8 cellular contexts compared by ENCODE assay signal in genomic region chr16:81314603-81315270, GRCh38. TPM values are rescaled to one million over a fixed set of nuclear protein-coding genes. Genes with fewer than 3 reads are reported as not detected.
DNase-seq lines count a peak whose midpoint lies in the region; ATAC-seq and TF ChIP-seq lines count a peak whose summit lies in the region.

Gene GAN, plus strand, starts transcription at chr16:81314962. Its CDS starts 152 bp downstream, at chr16:81315114.

- peak; percentile 96 for ATAC-seq in lung (ENCODE audit: insufficient read depth, low FRiP score)

- no peaks in the 10 kb centered on the region for H3K9me3 ChIP-seq in lung (ENCODE audit: control insufficient read depth in 2 of 2, insufficient read depth in 1 of 2, low read length in 1 of 2)

- peak within 1 kb of the TSS; percentile 96 to 97 for H3K27ac ChIP-seq in lung (ENCODE audit: low read depth in 1 of 2, low read length in 1 of 2)

- TF ChIP-seq CTCF in GM20000 (IDR thresholded peaks at IDR 0.05; ENCODE audit: extremely low read depth, missing control alignments), result no peak
- no peak for TF ChIP-seq CTCF in lung (IDR thresholded peaks at IDR 0.05; ENCODE audit: control extremely low read depth, extremely low read depth)

- H3K27me3 ChIP-seq in lung (ENCODE audit: control insufficient read depth, insufficient read depth), result no peaks in the 10 kb centered on the region

- 0% methylated on average over 53 to 75 of the region's 75 CpGs for WGBS in lung, 2 donors

- DNase-seq in COLO668 (lab: John Stamatoyannopoulos, UW; ENCODE audit: unreplicated experiment) (peak; percentile 97), GM20000 (ENCODE audit: low spot score) (peak; percentile 96), HS-5 (ENCODE audit: low read depth) (peak; percentile 49), NK-92 (lab: John Stamatoyannopoulos, UW; ENCODE audit: unreplicated experiment) (peak; percentile 35), lung (ENCODE audit: low spot score) (peak; percentile 96)
- DNase-seq in effector CD8-positive, alpha-beta T cell (lab: John Stamatoyannopoulos, UW), result peak; percentile 88
- DNase-seq in stimulated activated CD4-positive, alpha-beta T cell treated with anti-CD3 and anti-CD28 coated beads, TNF-alpha, amount 100 ng/mL, for 24 hours (ENCODE audit: low read depth in 3 of 3), result peak; percentile 90 to 95 (median 90)

- H3K4me3 ChIP-seq in lung, result peak within 1 kb of the TSS; percentile 98

- H3K36me3 ChIP-seq in lung (ENCODE audit: control insufficient read depth in 2 of 2, insufficient read depth in 2 of 2, low read length in 2 of 2), result no peaks in the 10 kb centered on the region

- H3K4me1 ChIP-seq in lung (ENCODE audit: control insufficient read depth in 2 of 2, insufficient read depth in 2 of 2, low read length in 2 of 2), result peaks cover 7 to 15% of the 10 kb centered on the region in 2 donors

- POLR2A ChIA-PET in activated CD8-positive, alpha-beta memory T cell treated with anti-CD3 and anti-CD28 coated beads for 36 hours (lab: Charles Lee), result interaction anchor here (0.5 to 1.3 kb wide), 3 partner anchors 21 to 502 kb away, joined by 4 to 8 read pairs (median 4); partner anchors contain the start of gene CMIP

- CTCF ChIA-PET in activated CD8-positive, alpha-beta memory T cell treated with anti-CD3 and anti-CD28 coated beads for 36 hours (lab: Charles Lee), result no interaction called here

RNA-seq across cellular contexts. Expression of gene GAN, which starts in this region (rescaled TPM):
- 10 to 100 TPM; 11.0 to 11.8 TPM for total RNA-seq in activated CD8-positive, alpha-beta memory T cell treated with anti-CD3 and anti-CD28 coated beads for 36 hours
- total RNA-seq in lung, result 1 to 10 TPM; 7.4 to 9.0 TPM
- polyA plus RNA-seq in lung, result 1 to 10 TPM in 1 of 2 donors, under 1 TPM in 1; 0.76 to 1.4 TPM

Comparison
In these comparisons a context has a peak if more than half of its experiments do, and no peak if none do; other contexts are left out.
1. Peak in every context shown above with its lines: DNase-seq, ATAC-seq, H3K4me3 ChIP-seq and H3K27ac ChIP-seq.
2. DNase-seq: peak in every context shown above with its lines; median percentile 97 in COLO668; 96 in GM20000; 96 in lung; 90 in stimulated activated CD4-positive, alpha-beta T cell treated with anti-CD3 and anti-CD28 coated beads, TNF-alpha, amount 100 ng/mL, for 24 hours; 88 in effector CD8-positive, alpha-beta T cell; 49 in HS-5; 35 in NK-92.